Comparison of ENCODE assay signal across 2 cellular contexts in the genomic region with DNA sequence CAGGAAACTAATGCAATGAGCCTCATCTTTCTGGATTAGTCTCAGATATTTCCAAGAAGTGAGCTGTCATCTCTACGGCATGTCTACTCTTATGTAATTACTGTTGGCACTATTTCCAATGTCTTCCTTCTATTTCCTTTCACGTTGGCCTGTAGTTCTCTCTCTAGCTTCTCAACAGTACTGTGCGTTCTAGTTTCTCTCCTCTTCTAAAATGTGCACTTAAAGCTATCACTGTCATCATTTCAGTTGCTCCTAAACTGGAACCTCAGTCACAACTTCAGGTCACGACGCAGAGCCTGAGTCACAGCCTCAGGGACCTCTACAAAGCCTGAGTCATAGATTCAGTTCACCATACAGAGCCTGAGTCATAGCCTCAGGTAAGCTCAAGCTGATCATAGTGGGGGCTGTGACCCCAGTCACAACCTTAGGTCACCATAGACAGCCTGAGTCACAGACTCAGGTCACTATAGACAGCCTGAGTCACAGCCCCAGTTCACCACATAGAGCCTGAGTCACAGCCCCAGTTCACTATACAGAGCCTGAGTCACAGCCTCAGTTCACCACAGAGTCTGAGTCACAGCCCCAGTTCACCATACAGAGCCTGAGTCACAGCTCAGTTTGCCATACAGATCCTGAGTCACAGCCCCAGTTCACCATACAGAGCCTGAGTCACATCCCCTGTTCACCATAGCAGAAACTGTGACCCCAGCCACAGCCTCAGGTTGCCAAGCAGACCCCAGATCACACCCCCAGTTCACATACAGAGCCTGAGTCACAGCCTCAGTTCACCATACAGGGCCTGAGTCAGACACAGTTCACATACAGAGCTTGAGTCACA.
A peak's percentile ranks its signal among the peaks of the same experiment; 100 is the strongest.
TF ChIP-seq lines count a peak whose summit lies in the region.

No MANE protein-coding gene starts in this region.

TF ChIP-seq in GM12878, 131 proteins besides CTCF, POLR2A, EP300 and RAD21 (continued from another document and continues in another):
- TF ChIP-seq, protein P1, sequence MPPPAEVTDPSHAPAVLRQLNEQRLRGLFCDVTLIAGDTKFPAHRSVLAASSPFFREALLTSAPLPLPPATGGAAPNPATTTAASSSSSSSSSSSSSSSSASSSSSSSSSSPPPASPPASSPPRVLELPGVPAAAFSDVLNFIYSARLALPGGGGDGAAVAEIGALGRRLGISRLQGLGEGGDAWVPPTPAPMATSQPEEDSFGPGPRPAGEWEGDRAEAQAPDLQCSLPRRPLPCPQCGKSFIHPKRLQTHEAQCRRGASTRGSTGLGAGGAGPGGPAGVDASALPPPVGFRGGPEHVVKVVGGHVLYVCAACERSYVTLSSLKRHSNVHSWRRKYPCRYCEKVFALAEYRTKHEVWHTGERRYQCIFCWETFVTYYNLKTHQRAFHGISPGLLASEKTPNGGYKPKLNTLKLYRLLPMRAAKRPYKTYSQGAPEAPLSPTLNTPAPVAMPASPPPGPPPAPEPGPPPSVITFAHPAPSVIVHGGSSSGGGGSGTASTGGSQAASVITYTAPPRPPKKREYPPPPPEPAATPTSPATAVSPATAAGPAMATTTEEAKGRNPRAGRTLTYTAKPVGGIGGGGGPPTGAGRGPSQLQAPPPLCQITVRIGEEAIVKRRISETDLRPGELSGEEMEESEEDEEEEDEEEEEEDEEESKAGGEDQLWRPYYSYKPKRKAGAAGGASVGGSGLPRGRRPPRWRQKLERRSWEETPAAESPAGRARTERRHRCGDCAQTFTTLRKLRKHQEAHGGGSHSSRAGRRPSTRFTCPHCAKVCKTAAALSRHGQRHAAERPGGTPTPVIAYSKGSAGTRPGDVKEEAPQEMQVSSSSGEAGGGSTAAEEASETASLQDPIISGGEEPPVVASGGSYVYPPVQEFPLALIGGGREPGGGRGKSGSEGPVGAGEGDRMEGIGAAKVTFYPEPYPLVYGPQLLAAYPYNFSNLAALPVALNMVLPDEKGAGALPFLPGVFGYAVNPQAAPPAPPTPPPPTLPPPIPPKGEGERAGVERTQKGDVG (CRISPR knock-in tag; IDR thresholded peaks at IDR 0.05) = no peak
- no peak for TF ChIP-seq SREBF1 (IDR thresholded peaks at IDR 0.05; ENCODE audit: low read length)
- no peak for TF ChIP-seq SMAD5 (IDR thresholded peaks at IDR 0.05; ENCODE audit: low read depth)
- TF ChIP-seq TARDBP (IDR thresholded peaks at IDR 0.05; ENCODE audit: borderline replicate concordance) = no peak
- TF ChIP-seq, protein P2, sequence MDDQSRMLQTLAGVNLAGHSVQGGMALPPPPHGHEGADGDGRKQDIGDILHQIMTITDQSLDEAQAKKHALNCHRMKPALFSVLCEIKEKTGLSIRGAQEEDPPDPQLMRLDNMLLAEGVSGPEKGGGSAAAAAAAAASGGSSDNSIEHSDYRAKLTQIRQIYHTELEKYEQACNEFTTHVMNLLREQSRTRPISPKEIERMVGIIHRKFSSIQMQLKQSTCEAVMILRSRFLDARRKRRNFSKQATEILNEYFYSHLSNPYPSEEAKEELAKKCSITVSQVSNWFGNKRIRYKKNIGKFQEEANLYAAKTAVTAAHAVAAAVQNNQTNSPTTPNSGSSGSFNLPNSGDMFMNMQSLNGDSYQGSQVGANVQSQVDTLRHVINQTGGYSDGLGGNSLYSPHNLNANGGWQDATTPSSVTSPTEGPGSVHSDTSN (IDR thresholded peaks at IDR 0.05; ENCODE audit: insufficient replicate concordance, low read depth, low read length) = peak; percentile 59
- TF ChIP-seq, protein P3, sequence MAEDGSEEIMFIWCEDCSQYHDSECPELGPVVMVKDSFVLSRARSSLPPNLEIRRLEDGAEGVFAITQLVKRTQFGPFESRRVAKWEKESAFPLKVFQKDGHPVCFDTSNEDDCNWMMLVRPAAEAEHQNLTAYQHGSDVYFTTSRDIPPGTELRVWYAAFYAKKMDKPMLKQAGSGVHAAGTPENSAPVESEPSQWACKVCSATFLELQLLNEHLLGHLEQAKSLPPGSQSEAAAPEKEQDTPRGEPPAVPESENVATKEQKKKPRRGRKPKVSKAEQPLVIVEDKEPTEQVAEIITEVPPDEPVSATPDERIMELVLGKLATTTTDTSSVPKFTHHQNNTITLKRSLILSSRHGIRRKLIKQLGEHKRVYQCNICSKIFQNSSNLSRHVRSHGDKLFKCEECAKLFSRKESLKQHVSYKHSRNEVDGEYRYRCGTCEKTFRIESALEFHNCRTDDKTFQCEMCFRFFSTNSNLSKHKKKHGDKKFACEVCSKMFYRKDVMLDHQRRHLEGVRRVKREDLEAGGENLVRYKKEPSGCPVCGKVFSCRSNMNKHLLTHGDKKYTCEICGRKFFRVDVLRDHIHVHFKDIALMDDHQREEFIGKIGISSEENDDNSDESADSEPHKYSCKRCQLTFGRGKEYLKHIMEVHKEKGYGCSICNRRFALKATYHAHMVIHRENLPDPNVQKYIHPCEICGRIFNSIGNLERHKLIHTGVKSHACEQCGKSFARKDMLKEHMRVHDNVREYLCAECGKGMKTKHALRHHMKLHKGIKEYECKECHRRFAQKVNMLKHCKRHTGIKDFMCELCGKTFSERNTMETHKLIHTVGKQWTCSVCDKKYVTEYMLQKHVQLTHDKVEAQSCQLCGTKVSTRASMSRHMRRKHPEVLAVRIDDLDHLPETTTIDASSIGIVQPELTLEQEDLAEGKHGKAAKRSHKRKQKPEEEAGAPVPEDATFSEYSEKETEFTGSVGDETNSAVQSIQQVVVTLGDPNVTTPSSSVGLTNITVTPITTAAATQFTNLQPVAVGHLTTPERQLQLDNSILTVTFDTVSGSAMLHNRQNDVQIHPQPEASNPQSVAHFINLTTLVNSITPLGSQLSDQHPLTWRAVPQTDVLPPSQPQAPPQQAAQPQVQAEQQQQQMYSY (CRISPR knock-in tag; IDR thresholded peaks at IDR 0.05) = no peak
- TF ChIP-seq RCOR1 (conservative IDR thresholded peaks at IDR 0.05; ENCODE audit: low read depth, low read length) = no peak
- no peak for TF ChIP-seq REST (IDR thresholded peaks at IDR 0.05; ENCODE audit: low read depth, low read length)
- 0 out of 2 replicates have a peak, but pooled peaks have one; percentile 55 for TF ChIP-seq TCF3 (IDR thresholded peaks at IDR 0.05; ENCODE audit: borderline replicate concordance, insufficient read depth, low read depth, low read length)

TF ChIP-seq in HEK293T, 16 proteins besides CTCF, POLR2A, EP300 and RAD21 (continued from another document):
- no peak for TF ChIP-seq FOXM1 (IDR thresholded peaks at IDR 0.05; ENCODE audit: borderline replicate concordance)
- no peak for TF ChIP-seq FOXK2 (IDR thresholded peaks at IDR 0.05)
